8 cellular contexts compared by ENCODE assay signal in genomic region chr2:32011566-32011960, GRCh38. TPM values are rescaled to one million over a fixed set of nuclear protein-coding genes. Genes with fewer than 3 reads are reported as not detected.
DNase-seq lines count a peak whose midpoint lies in the region; ATAC-seq and TF ChIP-seq lines count a peak whose summit lies in the region.

No MANE protein-coding gene starts in this region.

- no peaks in the 10 kb centered on the region for H3K9me2 ChIP-seq in Loucy (replicated peaks; ENCODE audit: low read depth, low read length)

- peak overlapping the region; percentile 100 for H3K4me3 ChIP-seq in BLaER1
- peak overlapping the region; percentile 87 for H3K4me3 ChIP-seq in Loucy (ENCODE audit: low read length, poor library complexity, severe bottlenecking)
- peak overlapping the region; percentile 66 to 96 (median 86) for H3K4me3 ChIP-seq in mammary epithelial cell (replicated peaks in 1 of 3; ENCODE audit: insufficient read depth in 1 of 3, low read depth in 2 of 3, low read length in 3 of 3)

- ATAC-seq in naive thymus-derived CD8-positive, alpha-beta T cell = no peak
- ATAC-seq in GM19023 (IDR thresholded peaks at IDR 0.05; ENCODE audit: unreplicated experiment) (no peak), HG02798 (IDR thresholded peaks at IDR 0.05; ENCODE audit: poor library complexity, unreplicated experiment) (no peak)

- H3K9ac ChIP-seq in BLaER1 (peak overlapping the region; percentile 84), Loucy (ENCODE audit: low read depth, low read length, poor library complexity, severe bottlenecking) (peak overlapping the region; percentile 92), mammary epithelial cell (ENCODE audit: insufficient read depth, low read length) (peak overlapping the region; percentile 72)

- H3K4me1 ChIP-seq in BLaER1 (peaks cover 29% of the 10 kb centered on the region), Loucy (ENCODE audit: insufficient read depth, low read length, poor library complexity, severe bottlenecking) (peaks cover 29% of the 10 kb centered on the region), mammary epithelial cell (ENCODE audit: insufficient read depth, low read length) (peaks cover 11% of the 10 kb centered on the region)

- dilution Hi-C loops in mammary epithelial cell (cut with HindIII; ENCODE audit: low sequenced_read_pairs) = no loop called here

- TF ChIP-seq CTCF in Loucy (conservative IDR thresholded peaks at IDR 0.05; ENCODE audit: low read length) (no peak), mammary epithelial cell (conservative IDR thresholded peaks at IDR 0.05 in 1 of 2, IDR thresholded peaks at IDR 0.05 in 1 of 2; ENCODE audit: extremely low read depth in 1 of 2, insufficient read depth in 1 of 2, low read depth in 1 of 2, low read length in 2 of 2) (no peak)

- POLR2A ChIA-PET in naive thymus-derived CD8-positive, alpha-beta T cell (lab: Charles Lee) = interaction anchor here (0.6 to 1.7 kb wide), 4 partner anchors 12 to 58 kb away, joined by 3 to 19 read pairs (median 10); partner anchors contain the start of genes DPY30 and SPAST

- H3K9me3 Mint-ChIP-seq in naive thymus-derived CD8-positive, alpha-beta T cell = no peaks in the 10 kb centered on the region

- H4K20me1 ChIP-seq in BLaER1 = peaks cover 33% of the 10 kb centered on the region
- peaks cover 30% of the 10 kb centered on the region for H4K20me1 ChIP-seq in Loucy (ENCODE audit: insufficient read depth, low read length, poor library complexity, severe bottlenecking)
- no peaks in the 10 kb centered on the region for H4K20me1 ChIP-seq in mammary epithelial cell (ENCODE audit: insufficient read depth, low read length)

- DNase-seq in mammary epithelial cell (no peak), NCI-H187 treated with DMSO at 0.1 percent for 48 hours (lab: John Stamatoyannopoulos, UW) (no peak)
- DNase-seq in naive thymus-derived CD8-positive, alpha-beta T cell = no peak
- DNase-seq in NK-92 treated with Interleukin-12 subunit alpha and Interleukin-12 subunit beta, amount 100 ng/mL, for 24 hours (lab: John Stamatoyannopoulos, UW) = no peak

- peaks cover 9% of the 10 kb centered on the region; the same call in 1 of the 2 replicates for H3F3A ChIP-seq in Loucy (ENCODE audit: low read depth)

- no TSS peak for BruUV-seq in mammary epithelial cell (replicated peaks; lab: Mats Ljungman, UMichigan)

- peak overlapping the region; percentile 81 for H3K4me2 ChIP-seq in BLaER1
- peak overlapping the region; percentile 90 for H3K4me2 ChIP-seq in Loucy (ENCODE audit: low read depth, low read length, poor library complexity, severe bottlenecking)
- peak overlapping the region; percentile 75 for H3K4me2 ChIP-seq in mammary epithelial cell (ENCODE audit: insufficient read depth, low read depth, low read length)

- no peaks in the 10 kb centered on the region for H3K27me3 Mint-ChIP-seq in naive thymus-derived CD8-positive, alpha-beta T cell

- intact Hi-C loops in mammary epithelial cell (cut with micrococcal nuclease) = loop anchor here (2.0 kb wide), 1 partner anchor 27 kb away; the partner anchor contains the start of gene DPY30

- H3K27ac Mint-ChIP-seq in naive thymus-derived CD8-positive, alpha-beta T cell = peak overlapping the region; percentile 89 to 98 (median 95)

- H3K27me3 ChIP-seq in BLaER1 (no peaks in the 10 kb centered on the region), Loucy (ENCODE audit: insufficient read depth, low read length, poor library complexity, severe bottlenecking) (no peaks in the 10 kb centered on the region), mammary epithelial cell (ENCODE audit: insufficient read depth, low read length) (no peaks in the 10 kb centered on the region)

- H2AFZ ChIP-seq in Loucy (ENCODE audit: low read length) (peak overlapping the region; percentile 87; the same call in 1 of the 2 replicates), mammary epithelial cell (ENCODE audit: low read depth, low read length) (peak overlapping the region; percentile 93)

- peaks cover 0 to 7% (median 2%) of the 10 kb centered on the region in 3 donors for H3K36me3 Mint-ChIP-seq in naive thymus-derived CD8-positive, alpha-beta T cell

- peaks cover 7% of the 10 kb centered on the region; the same call in 1 of the 2 replicates for H3K36me3 ChIP-seq in BLaER1
- H3K36me3 ChIP-seq in Loucy (ENCODE audit: insufficient read depth, low read length) = no peaks in the 10 kb centered on the region
- H3K36me3 ChIP-seq in mammary epithelial cell (ENCODE audit: insufficient read depth, low read length) = no peaks in the 10 kb centered on the region

- in situ Hi-C loops in mammary epithelial cell (cut with MboI; ENCODE audit: low sequenced_read_pairs in 2 of 2) = no loop called here

- H3K4me3 Mint-ChIP-seq in naive thymus-derived CD8-positive, alpha-beta T cell = peak overlapping the region; percentile 86 to 94 (median 90)

- CTCF ChIA-PET in mammary epithelial cell (lab: Charles Lee; ENCODE audit: low non-redundant PET) = no interaction called here

- H3K79me2 ChIP-seq in Loucy (ENCODE audit: insufficient read depth, low read length) (peaks cover 32% of the 10 kb centered on the region), mammary epithelial cell (ENCODE audit: insufficient read depth, low read length) (peaks cover 33% of the 10 kb centered on the region)

- 100% methylated on average over 4 of the region's 4 CpGs for WGBS in mammary epithelial cell (ENCODE audit: low coverage, missing lambda C conversion rate)

- peaks cover 20 to 43% (median 39%) of the 10 kb centered on the region in 4 donors for H3K4me1 Mint-ChIP-seq in naive thymus-derived CD8-positive, alpha-beta T cell

- H3K9me3 ChIP-seq in BLaER1 (no peaks in the 10 kb centered on the region), Loucy (ENCODE audit: insufficient read depth, low read depth, low read length) (no peaks in the 10 kb centered on the region), mammary epithelial cell (replicated peaks; ENCODE audit: insufficient read depth, low read length) (no peaks in the 10 kb centered on the region)

- H3K27ac ChIP-seq in BLaER1 (peak overlapping the region; percentile 94), mammary epithelial cell (ENCODE audit: insufficient read depth, low read depth, low read length) (peak overlapping the region; percentile 46)

RNA-seq across cellular contexts. Expression of gene MEMO1, which starts 0.8 kb away (rescaled TPM):
- total RNA-seq in mammary epithelial cell = 10 to 100 TPM; 47.8 to 75.3 TPM
- polyA plus RNA-seq in mammary epithelial cell = 78.6 TPM
- 62.3 TPM for polyA minus RNA-seq in mammary epithelial cell
- 10 to 100 TPM; 35.1 to 35.8 TPM for total RNA-seq in naive thymus-derived CD8-positive, alpha-beta T cell
- 10 to 100 TPM; 23.7 to 26.2 (median 25.2) TPM for polyA plus RNA-seq in naive thymus-derived CD8-positive, alpha-beta T cell

RNA-seq across cellular contexts. Expression of gene DPY30, which starts 28.0 kb away (rescaled TPM):
- 10 to 100 TPM; 46.7 to 64.7 TPM for total RNA-seq in mammary epithelial cell
- 87.5 TPM for polyA plus RNA-seq in mammary epithelial cell
- polyA minus RNA-seq in mammary epithelial cell = 7.5 TPM
- 10 to 100 TPM; 46.7 to 47.3 TPM for total RNA-seq in naive thymus-derived CD8-positive, alpha-beta T cell
- 100 to 1,000 TPM; 151 to 179 (median 159) TPM for polyA plus RNA-seq in naive thymus-derived CD8-positive, alpha-beta T cell

RNA-seq across cellular contexts. Expression of gene SPAST, which starts 51.8 kb away (rescaled TPM):
- total RNA-seq in mammary epithelial cell = 10 to 100 TPM; 13.7 to 22.5 TPM
- polyA plus RNA-seq in mammary epithelial cell = 5.8 TPM
- 10.0 TPM for polyA minus RNA-seq in mammary epithelial cell
- total RNA-seq in naive thymus-derived CD8-positive, alpha-beta T cell = 10 to 100 TPM; 24.8 to 24.9 TPM
- 1 to 10 TPM; 6.8 to 9.7 (median 9.0) TPM for polyA plus RNA-seq in naive thymus-derived CD8-positive, alpha-beta T cell
